In the genomic region with DNA sequence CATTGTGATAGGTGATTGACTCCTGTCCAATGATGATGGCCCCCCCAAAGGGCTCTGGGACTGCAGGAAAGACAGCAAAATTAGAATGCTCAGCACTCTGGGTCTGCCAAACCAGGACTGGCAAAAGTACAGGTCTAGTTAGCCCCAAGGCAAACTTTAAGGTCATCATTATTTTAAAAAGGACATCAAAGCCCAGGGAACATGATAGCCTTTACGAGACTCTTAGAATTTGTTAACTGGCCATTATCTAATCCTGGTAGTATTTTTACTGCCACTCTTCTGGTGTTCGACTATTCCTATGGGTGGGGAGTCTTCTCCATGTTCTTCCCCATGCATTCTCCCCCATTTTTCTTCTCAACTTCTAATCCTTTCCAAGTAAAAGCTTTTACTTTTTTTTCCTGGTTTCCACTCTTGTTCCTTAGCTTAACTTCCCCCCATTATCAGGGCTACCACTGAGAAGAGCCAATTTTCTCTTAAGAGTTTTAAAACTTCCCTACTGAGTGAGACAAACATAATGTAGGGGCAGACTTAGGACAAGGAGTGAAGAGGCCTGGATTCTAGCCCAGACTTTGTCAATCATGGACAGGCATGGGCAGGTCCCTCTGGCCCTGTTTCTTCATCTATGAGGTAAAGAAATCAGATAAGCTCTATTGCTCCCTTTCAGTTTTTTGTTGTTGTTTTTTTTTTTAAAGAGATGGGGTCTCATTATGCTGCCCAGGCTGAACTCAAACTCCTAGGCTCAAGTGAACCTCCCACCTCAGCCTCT, we compare ENCODE assay signal across 20 cellular contexts. TPM values are rescaled to one million over a fixed set of nuclear protein-coding genes. Genes with fewer than 3 reads are reported as not detected.
A peak's percentile ranks its signal among the peaks of the same experiment; 100 is the strongest.
DNase-seq lines count a peak whose midpoint lies in the region; ATAC-seq, FAIRE-seq and TF ChIP-seq lines count a peak whose summit lies in the region.
"Had no signal": no experiment of that assay in that cellular context is flagged by ENCODE, and none has a peak within 500 bp of the region (broad histone marks: within the 10 kb centered on the region; RNA-seq: fewer than 3 reads in every experiment).

No MANE protein-coding gene starts in this region.

- H3K4me2 ChIP-seq in astrocyte (ENCODE audit: low read length) = no peak overlapping the region

- peaks cover 67% of the 10 kb centered on the region for H3K36me3 ChIP-seq in astrocyte (ENCODE audit: insufficient read depth, low read length)
- peaks cover 6 to 78% of the 10 kb centered on the region in 2 donors for H3K36me3 ChIP-seq in gastrocnemius medialis

- peak overlapping the region; percentile 15 for H3K27ac Mint-ChIP-seq in activated CD8-positive, alpha-beta memory T cell treated with anti-CD3 and anti-CD28 coated beads, Interleukin-2, amount 10 ng/mL, durations not matched to agents 7 days and 5 days
- peak overlapping the region; percentile 12 for H3K27ac Mint-ChIP-seq in astrocyte (ENCODE audit: unreplicated experiment)
- H3K27ac Mint-ChIP-seq: CD4-positive, CD25-positive, alpha-beta regulatory T cell; naive B cell had no signal

- H3K27me3 ChIP-seq in astrocyte (ENCODE audit: insufficient read depth, low read length) (no peaks in the 10 kb centered on the region), gastrocnemius medialis (no peaks in the 10 kb centered on the region)
- H3K27me3 ChIP-seq: cardiac muscle cell had no signal

- ATAC-seq in activated CD8-positive, alpha-beta memory T cell treated with anti-CD3 and anti-CD28 coated beads, Interleukin-2, amount 10 ng/mL, durations not matched to agents 7 days and 5 days = no peak
- ATAC-seq in Right ventricle myocardium superior (ENCODE audit: poor library complexity) (peak; percentile 82), gastrocnemius medialis (peak in 1 of 2 donors; percentile 33)

- no peaks in the 10 kb centered on the region for H3K27me3 Mint-ChIP-seq in activated CD8-positive, alpha-beta memory T cell treated with anti-CD3 and anti-CD28 coated beads, Interleukin-2, amount 10 ng/mL, durations not matched to agents 7 days and 5 days
- no peaks in the 10 kb centered on the region for H3K27me3 Mint-ChIP-seq in astrocyte (ENCODE audit: low read depth, unreplicated experiment)
- H3K27me3 Mint-ChIP-seq: CD4-positive, CD25-positive, alpha-beta regulatory T cell; naive B cell had no signal

- H4K20me1 ChIP-seq in astrocyte (ENCODE audit: insufficient read depth, low read length) = peaks cover 91% of the 10 kb centered on the region

- no peak overlapping the region for H3K4me3 Mint-ChIP-seq in activated CD8-positive, alpha-beta memory T cell treated with anti-CD3 and anti-CD28 coated beads, Interleukin-2, amount 10 ng/mL, durations not matched to agents 7 days and 5 days
- H3K4me3 Mint-ChIP-seq in astrocyte (ENCODE audit: unreplicated experiment) = no peak overlapping the region
- H3K4me3 Mint-ChIP-seq: naive B cell had no signal

- H3K27ac ChIP-seq in astrocyte (ENCODE audit: low read depth, low read length) = no peak overlapping the region
- peak overlapping the region; percentile 56 to 99 (median 68) for H3K27ac ChIP-seq in gastrocnemius medialis
- H3K27ac ChIP-seq: cardiac muscle cell, WERI-Rb-1 had no signal

- H3K36me3 Mint-ChIP-seq in activated CD8-positive, alpha-beta memory T cell treated with anti-CD3 and anti-CD28 coated beads, Interleukin-2, amount 10 ng/mL, durations not matched to agents 7 days and 5 days = peaks cover 56% of the 10 kb centered on the region
- H3K36me3 Mint-ChIP-seq in astrocyte (ENCODE audit: low read depth, unreplicated experiment) = peaks cover 19% of the 10 kb centered on the region

- H3K4me1 ChIP-seq in astrocyte (ENCODE audit: insufficient read depth, low read length) = peaks cover 8% of the 10 kb centered on the region
- peaks cover 26 to 42% of the 10 kb centered on the region in 2 donors for H3K4me1 ChIP-seq in gastrocnemius medialis

- CTCF ChIA-PET in activated CD8-positive, alpha-beta memory T cell treated with anti-CD3 and anti-CD28 coated beads, Interleukin-2, amount 10 ng/mL, durations not matched to agents 7 days and 5 days (lab: Charles Lee) = interaction anchor here (0.8 kb wide), 1 partner anchor 31 kb away, joined by 3 read pairs; the partner anchor contains the start of gene VWCE
- CTCF ChIA-PET in GM10248 (lab: Yijun Ruan, JAX) = interaction anchor here (3.0 to 6.5 kb wide), 2 partner anchors 10 to 59 kb away, joined by 31 to 48 read pairs; no protein-coding TSS in a partner anchor

- H3K4me3 ChIP-seq in astrocyte (ENCODE audit: insufficient read depth, low read depth, low read length) (no peak overlapping the region), gastrocnemius medialis (no peak overlapping the region), foreskin fibroblast (ENCODE audit: low read depth in 1 of 2, low read length in 2 of 2) (no peak overlapping the region)
- H3K4me3 ChIP-seq: cardiac muscle cell had no signal

- no peak for FAIRE-seq in astrocyte (lab: Jason Lieb, UNC)
- FAIRE-seq: endometrium had no signal

- POLR2A ChIA-PET in GM10248 (lab: Yijun Ruan, JAX) = no interaction called here

- DNase-seq in activated CD8-positive, alpha-beta memory T cell treated with anti-CD3 and anti-CD28 coated beads, Interleukin-2, amount 10 ng/mL, durations not matched to agents 7 days and 5 days = no peak
- no peak for DNase-seq in activated CD8-positive, alpha-beta memory T cell treated with anti-CD3 and anti-CD28 coated beads, Interleukin-2, amount 50 U/mL, for 4 hours
- peak; percentile 16 for DNase-seq in astrocyte (ENCODE audit: low read depth)
- DNase-seq in Right ventricle myocardium superior = no peak
- DNase-seq in gastrocnemius medialis = no peak
- no peak for DNase-seq in GM10248 (ENCODE audit: extremely low spot score)
- DNase-seq in foreskin fibroblast = no peak
- DNase-seq in NCI-H2171 (lab: John Stamatoyannopoulos, UW) = no peak
- DNase-seq: 8988T; CD4-positive, CD25-positive, alpha-beta regulatory T cell; H7; IMR-90; naive B cell; NCI-H1092; NCI-H226; substantia nigra; SW 1271; WERI-Rb-1 had no signal

- H3K9me3 ChIP-seq in astrocyte (ENCODE audit: insufficient read depth, low read depth, low read length) (no peaks in the 10 kb centered on the region), gastrocnemius medialis (no peaks in the 10 kb centered on the region)

- no peaks in the 10 kb centered on the region for H3K9me3 Mint-ChIP-seq in activated CD8-positive, alpha-beta memory T cell treated with anti-CD3 and anti-CD28 coated beads, Interleukin-2, amount 10 ng/mL, durations not matched to agents 7 days and 5 days (ENCODE audit: low read depth)
- no peaks in the 10 kb centered on the region for H3K9me3 Mint-ChIP-seq in astrocyte (ENCODE audit: unreplicated experiment)
- H3K9me3 Mint-ChIP-seq: CD4-positive, CD25-positive, alpha-beta regulatory T cell; naive B cell had no signal

- TF ChIP-seq POLR2A in gastrocnemius medialis (IDR thresholded peaks at IDR 0.05) = no peak

- H3K9ac ChIP-seq in astrocyte (ENCODE audit: low read length) = peak overlapping the region; percentile 7

- intact Hi-C loops in Right ventricle myocardium superior (cut with DNase I) = no loop called here
- intact Hi-C loops in gastrocnemius medialis (cut with DNase I; ENCODE audit: low total_unique reads) = no loop called here

- TF ChIP-seq CTCF in astrocyte (IDR thresholded peaks at IDR 0.05; ENCODE audit: insufficient read depth, low read depth, low read length) = no peak
- no peak for TF ChIP-seq CTCF in gastrocnemius medialis (IDR thresholded peaks at IDR 0.05 in 4 of 5, conservative IDR thresholded peaks at IDR 0.05 in 1 of 5)
- TF ChIP-seq CTCF in GM10248 (IDR thresholded peaks at IDR 0.05; ENCODE audit: control extremely low read depth, extremely low read depth, low read depth, missing control alignments) = no peak
- no peak for TF ChIP-seq CTCF in foreskin fibroblast (IDR thresholded peaks at IDR 0.05; ENCODE audit: low read depth, low read length)

- no peak overlapping the region for H2AFZ ChIP-seq in astrocyte (ENCODE audit: low read depth, low read length)

- H3K4me1 Mint-ChIP-seq in activated CD8-positive, alpha-beta memory T cell treated with anti-CD3 and anti-CD28 coated beads, Interleukin-2, amount 10 ng/mL, durations not matched to agents 7 days and 5 days = peaks cover 30% of the 10 kb centered on the region
- H3K4me1 Mint-ChIP-seq in astrocyte (ENCODE audit: low read depth, unreplicated experiment) = peaks cover 30% of the 10 kb centered on the region

- peaks cover 56% of the 10 kb centered on the region for H3K79me2 ChIP-seq in astrocyte (ENCODE audit: insufficient read depth, low read length)

- in situ Hi-C loops in gastrocnemius medialis (cut with MboI; ENCODE audit: low sequenced_read_pairs in 4 of 4) = no loop called here

RNA-seq across cellular contexts. Expression of gene DDB1, which starts 7.1 kb away (rescaled TPM):
- total RNA-seq in activated CD8-positive, alpha-beta memory T cell treated with anti-CD3 and anti-CD28 coated beads, Interleukin-2, amount 10 ng/mL, durations not matched to agents 7 days and 5 days = 100 to 1,000 TPM; 189 to 258 TPM
- total RNA-seq in astrocyte (222 and 251 TPM in 2 replicates), Right ventricle myocardium superior (111 TPM), gastrocnemius medialis (100 to 1,000 TPM; 175 to 215 (median 189) TPM)

RNA-seq across cellular contexts. Expression of gene TKFC, which starts 7.2 kb away (rescaled TPM):
- total RNA-seq in activated CD8-positive, alpha-beta memory T cell treated with anti-CD3 and anti-CD28 coated beads, Interleukin-2, amount 10 ng/mL, durations not matched to agents 7 days and 5 days = 10 to 100 TPM; 36.9 to 42.3 TPM
- total RNA-seq in astrocyte (23.8 and 23.9 TPM in 2 replicates), Right ventricle myocardium superior (12.9 TPM), gastrocnemius medialis (10 to 100 TPM in 3 of 4 donors, 1 to 10 TPM in 1; 6.7 to 14.8 (median 11.8) TPM)

RNA-seq across cellular contexts. Expression of gene VWCE, which starts 30.7 kb away (rescaled TPM):
- 1 to 10 TPM; 3.8 to 3.9 TPM for total RNA-seq in activated CD8-positive, alpha-beta memory T cell treated with anti-CD3 and anti-CD28 coated beads, Interleukin-2, amount 10 ng/mL, durations not matched to agents 7 days and 5 days
- total RNA-seq in astrocyte = 12.2 and 17.7 TPM in 2 replicates
- total RNA-seq in Right ventricle myocardium superior = 0.73 TPM
- total RNA-seq in gastrocnemius medialis = 1 to 10 TPM in 1 of 4 donors, under 1 TPM in 3; 0.31 to 1.5 (median 0.67) TPM

RNA-seq across cellular contexts. Expression of gene CYB561A3, which starts 35.9 kb away (rescaled TPM):
- total RNA-seq in activated CD8-positive, alpha-beta memory T cell treated with anti-CD3 and anti-CD28 coated beads, Interleukin-2, amount 10 ng/mL, durations not matched to agents 7 days and 5 days = 10 to 100 TPM; 43.9 to 51.2 TPM
- 26.4 and 29.2 TPM in 2 replicates for total RNA-seq in astrocyte
- total RNA-seq in Right ventricle myocardium superior = 14.2 TPM
- 10 to 100 TPM; 23.7 to 56.6 (median 26.4) TPM for total RNA-seq in gastrocnemius medialis

RNA-seq across cellular contexts. Expression of gene TMEM138, which starts 36.3 kb away (rescaled TPM):
- total RNA-seq in activated CD8-positive, alpha-beta memory T cell treated with anti-CD3 and anti-CD28 coated beads, Interleukin-2, amount 10 ng/mL, durations not matched to agents 7 days and 5 days = 10 to 100 TPM; 48.3 to 60.6 TPM
- total RNA-seq in astrocyte (32.9 and 36.8 TPM in 2 replicates), Right ventricle myocardium superior (17.7 TPM), gastrocnemius medialis (10 to 100 TPM in 3 of 4 donors, 1 to 10 TPM in 1; 9.4 to 18.4 (median 13.9) TPM)
